In the genomic region with DNA sequence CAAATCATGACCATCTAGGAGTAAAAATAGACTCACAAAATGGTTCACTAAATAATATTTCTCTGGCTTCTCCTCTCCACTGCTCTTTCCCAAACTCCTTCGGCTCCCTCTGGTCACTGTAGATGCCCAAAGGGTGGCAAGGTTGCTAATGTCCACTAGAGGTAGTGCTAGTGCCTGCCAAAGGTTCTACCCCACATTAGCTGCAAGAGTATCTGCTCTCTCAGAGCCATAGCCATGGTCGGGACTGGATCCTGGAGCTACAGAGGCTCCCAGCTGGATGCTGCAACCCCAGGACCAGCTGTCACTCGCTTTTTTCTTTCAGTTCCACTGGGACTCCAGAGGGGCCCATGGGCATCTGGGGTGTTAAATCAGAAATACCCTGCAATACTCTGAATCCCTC, we compare ENCODE assay signal across 11 cellular contexts. TPM values are rescaled to one million over a fixed set of nuclear protein-coding genes. Genes with fewer than 3 reads are reported as not detected.
DNase-seq lines count a peak whose midpoint lies in the region; ATAC-seq and TF ChIP-seq lines count a peak whose summit lies in the region.
"Had no signal": no experiment of that assay in that cellular context is flagged by ENCODE, and none has a peak within 500 bp of the region (broad histone marks: within the 10 kb centered on the region; RNA-seq: fewer than 3 reads in every experiment).

No MANE protein-coding gene starts in this region.

- no peaks in the 10 kb centered on the region for H3K4me1 ChIP-seq in aorta (ENCODE audit: control insufficient read depth in 1 of 2, insufficient read depth in 2 of 2, low read length in 2 of 2)
- H3K4me1 ChIP-seq: pancreas had no signal

- ATAC-seq in GM19328 (IDR thresholded peaks at IDR 0.05; ENCODE audit: unreplicated experiment) (no peak), aorta (ENCODE audit: low FRiP score) (no peak)

- DNase-seq in NCI-H510A treated with DMSO at 0.1 percent for 48 hours (lab: John Stamatoyannopoulos, UW): peak; percentile 12
- no peak for DNase-seq in NCI-H510A (lab: John Stamatoyannopoulos, UW)
- peak; percentile 68 for DNase-seq in NCI-H2196 treated with DMSO at 0.1 percent for 48 hours (lab: John Stamatoyannopoulos, UW; ENCODE audit: unreplicated experiment)
- peak; percentile 36 to 48 for DNase-seq in dermis microvascular lymphatic vessel endothelial cell (ENCODE audit: low read depth in 2 of 2)
- no peak for DNase-seq in retinal pigment epithelial cell (ENCODE audit: low read depth)
- no peak for DNase-seq in stimulated activated naive CD4-positive, alpha-beta T cell (lab: John Stamatoyannopoulos, UW)
- DNase-seq in aorta: no peak
- DNase-seq: activated effector memory CD4-positive, alpha-beta T cell treated with Interleukin-2 at 50 U/mL for 16 hours; CD4-positive, CD25-positive, alpha-beta regulatory T cell; pancreas had no signal

- no peaks in the 10 kb centered on the region for H3K36me3 ChIP-seq in aorta (ENCODE audit: control insufficient read depth in 1 of 2, insufficient read depth in 2 of 2, low read length in 1 of 2)
- H3K36me3 ChIP-seq: pancreas had no signal

- H3K27me3 ChIP-seq in aorta (ENCODE audit: control insufficient read depth in 1 of 2, insufficient read depth in 2 of 2, low read length in 1 of 2): no peaks in the 10 kb centered on the region
- H3K27me3 ChIP-seq: pancreas had no signal

- peak; percentile 51 for TF ChIP-seq CTCF in retinal pigment epithelial cell (conservative IDR thresholded peaks at IDR 0.05; ENCODE audit: low read depth, low read length)

- H3K27ac ChIP-seq in aorta (ENCODE audit: low read depth in 1 of 2, low read length in 2 of 2): no peak overlapping the region
- H3K27ac ChIP-seq: pancreas had no signal

- H3K9me3 ChIP-seq in aorta (ENCODE audit: control insufficient read depth, low read length): no peaks in the 10 kb centered on the region
- H3K9me3 ChIP-seq: pancreas had no signal

- H3K4me3 ChIP-seq in retinal pigment epithelial cell (ENCODE audit: low read length) (no peak overlapping the region), aorta (ENCODE audit: low read length in 2 of 2) (no peak overlapping the region)
- H3K4me3 ChIP-seq: pancreas had no signal

- WGBS in aorta, 2 donors: 40 to 43% methylated on average over 3 of the region's 3 CpGs

- intact Hi-C loops in aorta (cut with DNase I): loop anchor here in 1 of 2 donors (5.0 kb wide), 1 partner anchor 92 kb away; no protein-coding TSS in a partner anchor

RNA-seq across cellular contexts. Expression of gene HTR3D, which starts 8.5 kb away (rescaled TPM):
- total RNA-seq in dermis microvascular lymphatic vessel endothelial cell (not detected in 2 replicates), aorta (not detected)
- polyA plus RNA-seq in aorta: not detected
- total RNA-seq: CD4-positive, CD25-positive, alpha-beta regulatory T cell; pancreas had no signal
- polyA plus RNA-seq: CD4-positive, CD25-positive, alpha-beta regulatory T cell; pancreas had no signal

RNA-seq across cellular contexts. Expression of gene HTR3C, which starts 12.8 kb away (rescaled TPM):
- total RNA-seq in dermis microvascular lymphatic vessel endothelial cell (under 0.01 TPM in 1 of 2 replicates, not detected in the other), aorta (not detected)
- polyA plus RNA-seq in aorta: not detected
- total RNA-seq: CD4-positive, CD25-positive, alpha-beta regulatory T cell; pancreas had no signal
- polyA plus RNA-seq: CD4-positive, CD25-positive, alpha-beta regulatory T cell had no signal

RNA-seq across cellular contexts. Expression of gene ABCC5, which starts 22.3 kb away (rescaled TPM):
- total RNA-seq in dermis microvascular lymphatic vessel endothelial cell (10.1 and 12.4 TPM in 2 replicates), aorta (10 to 100 TPM; 18.9 to 49.6 TPM)
- polyA plus RNA-seq in aorta: 10 to 100 TPM; 13.0 to 33.8 TPM

RNA-seq across cellular contexts. Expression of gene HTR3E, which starts 56.9 kb away (rescaled TPM):
- total RNA-seq in dermis microvascular lymphatic vessel endothelial cell (not detected in 2 replicates), aorta (not detected)
- polyA plus RNA-seq in aorta: not detected
- total RNA-seq: CD4-positive, CD25-positive, alpha-beta regulatory T cell had no signal
- polyA plus RNA-seq: CD4-positive, CD25-positive, alpha-beta regulatory T cell; pancreas had no signal

Comparison
In these comparisons a context has a peak if more than half of its experiments do, and no peak if none do; other contexts are left out.
1. DNase-seq: peak in NCI-H510A treated with DMSO at 0.1 percent for 48 hours (single experiment), NCI-H2196 treated with DMSO at 0.1 percent for 48 hours (single experiment) and dermis microvascular lymphatic vessel endothelial cell (2 of 2); none in NCI-H510A (single experiment), retinal pigment epithelial cell (single experiment), stimulated activated naive CD4-positive, alpha-beta T cell (0 of 6) and aorta (0 of 2).